ENCODE assay signal across 15 cellular contexts in the genomic region with DNA sequence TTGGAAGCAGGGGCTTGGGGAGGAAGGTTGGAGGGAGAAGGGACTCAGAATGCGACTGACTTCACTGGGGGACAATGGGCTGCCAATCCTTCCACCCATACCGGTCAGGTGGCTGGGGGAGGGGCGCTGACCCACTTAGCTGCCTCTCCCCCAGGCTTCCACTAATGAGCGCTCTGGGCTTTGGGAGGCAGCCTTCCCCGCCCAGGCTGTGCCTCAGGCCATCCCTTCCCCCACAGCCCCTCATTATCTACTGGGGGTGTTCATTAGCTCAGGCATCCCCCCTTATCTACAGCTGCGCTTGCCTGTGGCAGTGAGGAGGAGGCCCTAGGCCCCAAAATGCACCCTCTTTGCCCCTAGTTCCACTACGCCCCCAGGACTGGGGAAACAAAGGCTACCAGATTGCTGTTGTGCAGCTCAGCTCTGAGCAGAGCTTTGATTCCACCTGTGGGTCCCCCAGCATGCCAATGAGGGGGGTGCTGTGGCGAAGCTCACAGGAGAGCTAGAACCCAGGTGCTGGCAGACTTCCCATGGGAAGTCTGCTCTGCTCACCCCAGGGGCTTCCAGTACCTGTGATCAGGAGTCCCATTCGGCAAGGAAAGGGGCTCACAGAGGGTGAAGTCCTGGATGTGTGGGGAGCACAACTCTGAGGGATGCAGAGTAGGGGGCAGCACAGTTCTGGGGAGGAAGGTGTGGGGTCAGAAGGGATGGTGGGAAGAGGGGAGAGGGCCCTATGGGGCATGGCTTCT. TPM values are rescaled to one million over a fixed set of nuclear protein-coding genes. Genes with fewer than 3 reads are reported as not detected.
A peak's percentile ranks its signal among the peaks of the same experiment; 100 is the strongest.
DNase-seq lines count a peak whose midpoint lies in the region; ATAC-seq and TF ChIP-seq lines count a peak whose summit lies in the region.
"Had no signal": no experiment of that assay in that cellular context is flagged by ENCODE, and none has a peak within 500 bp of the region (broad histone marks: within the 10 kb centered on the region; RNA-seq: fewer than 3 reads in every experiment).

No MANE protein-coding gene starts in this region.

- CTCF ChIA-PET in PC-3 (lab: Charles Lee), result no interaction called here

- no peaks in the 10 kb centered on the region for H3F3A ChIP-seq in PC-3 (ENCODE audit: low read length, unreplicated experiment)

- no peak for ATAC-seq in PC-3

- DNase-seq in left ventricle myocardium inferior (peak; percentile 4), cardiac septum (ENCODE audit: low spot score) (no peak), mesothelial cell of epicardium (ENCODE audit: low spot score in 2 of 2, unreplicated experiment in 2 of 2) (no peak), PC-3 (no peak), AML-193 (lab: John Stamatoyannopoulos, UW) (no peak), NCI-H226 (no peak), NK-92 (lab: John Stamatoyannopoulos, UW; ENCODE audit: unreplicated experiment) (no peak)
- DNase-seq: activated CD4-positive, alpha-beta T cell treated with anti-CD3 and anti-CD28 coated beads for 4 hours; activated CD8-positive, alpha-beta memory T cell treated with anti-CD3 and anti-CD28 coated beads, Interleukin-2, amount 50 U/mL, for 48 hours; KBM-7; NCI-H1930; stimulated activated CD4-positive, alpha-beta T cell treated with anti-CD3 and anti-CD28 coated beads, Interleukin-1b, Interleukin-23, amount 100 ng/mL, for 48 hours had no signal

- H3K9me3 ChIP-seq in left ventricle myocardium inferior (replicated peaks) (no peaks in the 10 kb centered on the region), PC-3 (ENCODE audit: low read length) (no peaks in the 10 kb centered on the region)
- H3K9me3 ChIP-seq: right lobe of liver had no signal

- peaks cover 29% of the 10 kb centered on the region for H3K4me1 ChIP-seq in left ventricle myocardium inferior
- H3K4me1 ChIP-seq in PC-3 (ENCODE audit: insufficient read depth, low read length), result no peaks in the 10 kb centered on the region
- H3K4me1 ChIP-seq: right lobe of liver had no signal

- no TSS peak for BruUV-seq in PC-3 (replicated peaks; lab: Mats Ljungman, UMichigan)

- H3K9me2 ChIP-seq in PC-3 (replicated peaks; ENCODE audit: low read length), result no peaks in the 10 kb centered on the region

- peak overlapping the region in 1 of 5 experiments; percentile 6 for H3K4me3 Mint-ChIP-seq in brain
- H3K4me3 Mint-ChIP-seq in mesothelial cell of epicardium, result peak overlapping the region; percentile 33

- H2AFZ ChIP-seq in PC-3 (ENCODE audit: low read length), result no peak overlapping the region

- no peaks in the 10 kb centered on the region for H3K36me3 Mint-ChIP-seq in brain
- H3K36me3 Mint-ChIP-seq in mesothelial cell of epicardium, result no peaks in the 10 kb centered on the region

- TF ChIP-seq CTCF in left ventricle myocardium inferior (IDR thresholded peaks at IDR 0.05; ENCODE audit: borderline replicate concordance) (no peak), brain (conservative IDR thresholded peaks at IDR 0.05) (no peak), mesothelial cell of epicardium (IDR thresholded peaks at IDR 0.05; ENCODE audit: unreplicated experiment) (no peak), PC-3 (conservative IDR thresholded peaks at IDR 0.05; ENCODE audit: low read depth, low read length) (no peak)

- intact Hi-C loops in left ventricle myocardium inferior (cut with micrococcal nuclease), result no loop called here
- intact Hi-C loops in cardiac septum (cut with DNase I), result no loop called here
- intact Hi-C loops in PC-3 (cut with micrococcal nuclease), result no loop called here

- H3K27ac Mint-ChIP-seq in brain (peak overlapping the region in 4 of 5 experiments; percentile 46 to 93 (median 88)), mesothelial cell of epicardium (peak overlapping the region; percentile 90)

- H3K9me3 Mint-ChIP-seq in brain, result no peaks in the 10 kb centered on the region
- no peaks in the 10 kb centered on the region for H3K9me3 Mint-ChIP-seq in mesothelial cell of epicardium

- H3K27me3 ChIP-seq in left ventricle myocardium inferior (ENCODE audit: low read depth) (no peaks in the 10 kb centered on the region), PC-3 (ENCODE audit: low read length) (no peaks in the 10 kb centered on the region)
- H3K27me3 ChIP-seq: right lobe of liver had no signal

- POLR2A ChIA-PET in PC-3 (lab: Charles Lee; ENCODE audit: unreplicated experiment), result no interaction called here

- no peaks in the 10 kb centered on the region for H4K20me1 ChIP-seq in PC-3 (ENCODE audit: low read length)

- peaks cover 7% of the 10 kb centered on the region for H3K36me3 ChIP-seq in left ventricle myocardium inferior
- H3K36me3 ChIP-seq in PC-3 (ENCODE audit: low read depth, low read length), result no peaks in the 10 kb centered on the region
- H3K36me3 ChIP-seq: right lobe of liver had no signal

- peaks cover 60% of the 10 kb centered on the region for H3K4me1 Mint-ChIP-seq in brain
- H3K4me1 Mint-ChIP-seq in mesothelial cell of epicardium, result peaks cover 56% of the 10 kb centered on the region

- no peaks in the 10 kb centered on the region for H3K79me2 ChIP-seq in PC-3 (ENCODE audit: low read length)

- no peak overlapping the region for H3K4me3 ChIP-seq in left ventricle myocardium inferior
- H3K4me3 ChIP-seq in PC-3 (ENCODE audit: low read length), result no peak overlapping the region
- H3K4me3 ChIP-seq: right lobe of liver, SK-N-MC had no signal

- no peak overlapping the region for H3K27ac ChIP-seq in left ventricle myocardium inferior (replicated peaks)
- H3K27ac ChIP-seq in PC-3 (ENCODE audit: low read length), result no peak overlapping the region
- H3K27ac ChIP-seq: right lobe of liver, SK-N-MC had no signal

- no peak overlapping the region for H3K4me2 ChIP-seq in PC-3 (ENCODE audit: low read length)

- H3K9ac ChIP-seq in PC-3 (ENCODE audit: low read length), result no peak overlapping the region

- no peaks in the 10 kb centered on the region for H3K27me3 Mint-ChIP-seq in brain
- no peaks in the 10 kb centered on the region for H3K27me3 Mint-ChIP-seq in mesothelial cell of epicardium (ENCODE audit: low read depth)

RNA-seq across cellular contexts. Expression of a gene that starts 29.4 kb away (rescaled TPM):
- total RNA-seq in left ventricle myocardium inferior, result 10.2 TPM
- total RNA-seq in cardiac septum, result 10.0 TPM
- polyA plus RNA-seq in brain (ENCODE audit: insufficient read depth, low read depth, low replicate concordance), result 15.3 TPM
- 94.5 to 101 TPM (median 99.1 TPM) in 3 replicates for total RNA-seq in mesothelial cell of epicardium
- total RNA-seq in PC-3 (2014; rRNA removed), result 47.3 and 50.5 TPM in 2 replicates

RNA-seq across cellular contexts. Expression of a gene that starts 37.0 kb away (rescaled TPM):
- total RNA-seq in left ventricle myocardium inferior, result 58.4 TPM
- 85.3 TPM for total RNA-seq in cardiac septum
- 17.3 TPM for polyA plus RNA-seq in brain (ENCODE audit: insufficient read depth, low read depth, low replicate concordance)
- total RNA-seq in mesothelial cell of epicardium, result 301 to 332 TPM (median 322 TPM) in 3 replicates
- total RNA-seq in PC-3 (2014; rRNA removed), result 105 and 128 TPM in 2 replicates
